In the genomic region with DNA sequence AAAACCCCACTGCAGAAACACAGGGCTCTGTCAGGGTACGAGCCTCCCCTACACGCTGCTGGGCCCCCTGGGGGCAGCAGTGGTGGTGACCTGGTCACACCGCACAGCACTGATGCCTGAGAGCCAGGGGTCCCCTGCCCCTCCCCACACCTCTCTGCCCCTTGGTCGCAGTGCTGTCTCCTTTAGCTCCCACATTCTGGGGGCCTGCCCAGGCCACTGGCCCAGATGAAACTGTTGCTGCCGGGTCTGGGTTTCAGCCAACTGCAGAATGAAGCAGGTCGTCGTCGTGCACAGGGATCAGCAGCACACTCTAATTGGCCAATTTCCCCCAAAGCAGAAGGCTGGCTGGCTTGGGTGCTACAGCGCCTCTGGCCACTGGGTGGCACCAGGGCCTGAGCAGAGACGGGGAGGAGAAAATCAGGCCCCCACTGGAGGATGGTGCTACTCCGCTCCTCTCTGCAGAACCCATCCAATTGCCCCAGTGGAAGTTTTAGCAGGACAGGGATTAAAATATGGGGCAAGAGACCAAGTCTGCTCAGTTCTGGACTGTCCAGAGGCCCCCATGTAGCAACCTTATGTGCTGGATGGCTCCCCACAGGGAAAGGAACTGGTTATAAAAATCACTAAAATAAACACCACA, we compare ENCODE assay signal across 8 cellular contexts.
DNase-seq lines count a peak whose midpoint lies in the region; ATAC-seq and TF ChIP-seq lines count a peak whose summit lies in the region.

No MANE protein-coding gene starts in this region.

- H3K36me3 ChIP-seq in neutrophil: peaks cover 71% of the 10 kb centered on the region

- DNase-seq in D341Med (ENCODE audit: low spot score) (peak; percentile 91), Kasumi-1 (lab: John Stamatoyannopoulos, UW) (peak; percentile 72 to 82), SHP77 (lab: John Stamatoyannopoulos, UW) (peak; percentile 83 to 88), activated gamma-delta T cell (lab: John Stamatoyannopoulos, UW) (peak; percentile 38), foreskin fibroblast (peak; percentile 75 to 91), superior temporal gyrus (ENCODE audit: extremely low spot score) (peak; percentile 81)

- H3K4me3 ChIP-seq in foreskin fibroblast (ENCODE audit: low read depth in 1 of 2, low read length in 2 of 2): no peak overlapping the region
- no peak overlapping the region for H3K4me3 ChIP-seq in neutrophil (ENCODE audit: low read depth in 1 of 2, low read length in 1 of 2)

- peak; percentile 68 for ATAC-seq in GM21528 (IDR thresholded peaks at IDR 0.05; ENCODE audit: low FRiP score, unreplicated experiment)

- peaks cover 6 to 12% of the 10 kb centered on the region in 2 experiments for H3K4me1 ChIP-seq in neutrophil (ENCODE audit: control insufficient read depth in 1 of 2, insufficient read depth in 1 of 2, low read depth in 1 of 2, low read length in 1 of 2)

- H3K9me3 ChIP-seq in neutrophil: no peaks in the 10 kb centered on the region

- TF ChIP-seq CTCF in foreskin fibroblast (IDR thresholded peaks at IDR 0.05; ENCODE audit: low read depth, low read length) (peak; percentile 69), neutrophil (IDR thresholded peaks at IDR 0.05) (peak; percentile 80)

- H3K27ac ChIP-seq in neutrophil: peak overlapping the region; percentile 5

- H3K27me3 ChIP-seq in neutrophil: no peaks in the 10 kb centered on the region

Comparison
In these comparisons a context has a peak if more than half of its experiments do, and no peak if none do; other contexts are left out.
1. DNase-seq: peak in every context shown above with its lines; median percentile 91 in D341Med; 86 in SHP77; 83 in foreskin fibroblast; 81 in superior temporal gyrus; 77 in Kasumi-1; 38 in activated gamma-delta T cell.